20 cellular contexts compared by ENCODE assay signal in genomic region chr1:214413315-214413714, GRCh38.
"Had no signal": no experiment of that assay in that cellular context is flagged by ENCODE, and none has a peak within 500 bp of the region (broad histone marks: within the 10 kb centered on the region; RNA-seq: fewer than 3 reads in every experiment).

No MANE protein-coding gene starts in this region.

- H3K4me1 ChIP-seq: testis had no signal

- H3K4me3 Mint-ChIP-seq: endodermal cell; naive thymus-derived CD4-positive, alpha-beta T cell; nephron progenitor cell; stimulated activated memory B cell treated with anti-CD40 and anti-IgM and Interleukin-4, amounts not matched to agents 10 μg/mL and 1 μg/mL and 100 μg/mL, for 72 hours; stimulated activated naive CD8-positive, alpha-beta T cell treated with anti-CD3 and anti-CD28 coated beads, Interleukin-15, Interleukin-2, amounts not matched to agents 100 ng/mL and 50 ng/mL, for 24 hours had no signal

- DNase-seq: effector CD4-positive, alpha-beta T cell; endodermal cell; foreskin melanocyte; head of caudate nucleus; left colon; left ventricle myocardium superior; naive thymus-derived CD4-positive, alpha-beta T cell; nephron progenitor cell; posterior cingulate gyrus; spleen; stimulated activated CD4-positive, alpha-beta T cell treated with anti-CD3 and anti-CD28 coated beads, Interleukin-15, amount 100 ng/mL, for 24 hours; stimulated activated CD4-positive, alpha-beta T cell treated with anti-CD3 and anti-CD28 coated beads, Interleukin-1b, Interleukin-23, amount 100 ng/mL, for 48 hours; stimulated activated CD4-positive, alpha-beta T cell treated with anti-CD3 and anti-CD28 coated beads, Interleukin-4, amount 100 ng/mL, for 24 hours; testis had no signal

- H3K27ac ChIP-seq: coronary artery, hepatocyte, spleen, testis, tibial nerve had no signal

- H3K4me3 ChIP-seq: coronary artery, hepatocyte, lung, spleen, testis, tibial nerve had no signal

- H3K27me3 ChIP-seq: hepatocyte, spleen, testis, tibial nerve had no signal

- H3K36me3 Mint-ChIP-seq: stimulated activated memory B cell treated with anti-CD40 and anti-IgM and Interleukin-4, amounts not matched to agents 10 μg/mL and 1 μg/mL and 100 μg/mL, for 72 hours had no signal

- H3K36me3 ChIP-seq: spleen had no signal

- H3K27ac Mint-ChIP-seq: endodermal cell; naive thymus-derived CD4-positive, alpha-beta T cell; nephron progenitor cell; stimulated activated memory B cell treated with anti-CD40 and anti-IgM and Interleukin-4, amounts not matched to agents 10 μg/mL and 1 μg/mL and 100 μg/mL, for 72 hours; stimulated activated naive CD8-positive, alpha-beta T cell treated with anti-CD3 and anti-CD28 coated beads, Interleukin-15, Interleukin-2, amounts not matched to agents 100 ng/mL and 50 ng/mL, for 24 hours had no signal

- H3K9me3 ChIP-seq: testis, tibial nerve had no signal

- H3K4me1 Mint-ChIP-seq: stimulated activated memory B cell treated with anti-CD40 and anti-IgM and Interleukin-4, amounts not matched to agents 10 μg/mL and 1 μg/mL and 100 μg/mL, for 72 hours had no signal

- H3K27me3 Mint-ChIP-seq: stimulated activated memory B cell treated with anti-CD40 and anti-IgM and Interleukin-4, amounts not matched to agents 10 μg/mL and 1 μg/mL and 100 μg/mL, for 72 hours had no signal

- H3K9me3 Mint-ChIP-seq: stimulated activated memory B cell treated with anti-CD40 and anti-IgM and Interleukin-4, amounts not matched to agents 10 μg/mL and 1 μg/mL and 100 μg/mL, for 72 hours; stimulated activated naive CD8-positive, alpha-beta T cell treated with anti-CD3 and anti-CD28 coated beads, Interleukin-15, Interleukin-2, amounts not matched to agents 100 ng/mL and 50 ng/mL, for 24 hours had no signal
